ENCODE assay signal across 1 cellular context in the genomic region with DNA sequence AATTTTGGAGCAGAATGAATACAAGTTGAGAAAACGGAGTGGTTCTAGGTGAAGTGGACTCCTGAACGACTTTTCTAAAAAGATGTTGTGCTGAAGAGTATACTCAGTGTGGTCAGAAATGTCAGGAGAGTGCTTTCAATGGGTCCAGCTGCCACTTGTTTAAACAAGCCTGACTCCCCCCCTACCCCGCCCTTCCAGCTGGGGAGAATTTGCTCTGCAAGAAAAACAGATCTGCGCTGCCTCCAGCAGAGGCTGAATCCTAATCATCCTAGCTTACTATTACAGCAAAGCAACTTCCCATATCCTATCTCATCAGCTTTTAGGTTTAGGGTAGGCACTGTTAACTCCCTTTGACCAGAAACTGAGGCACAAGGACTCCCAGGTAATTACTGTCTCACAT.
TF ChIP-seq lines count a peak whose summit lies in the region.

No MANE protein-coding gene starts in this region.

TF ChIP-seq in GM23338, 12 proteins besides CTCF, POLR2A, EP300 and RAD21 (continued from another document):
- TF ChIP-seq, protein P1, sequence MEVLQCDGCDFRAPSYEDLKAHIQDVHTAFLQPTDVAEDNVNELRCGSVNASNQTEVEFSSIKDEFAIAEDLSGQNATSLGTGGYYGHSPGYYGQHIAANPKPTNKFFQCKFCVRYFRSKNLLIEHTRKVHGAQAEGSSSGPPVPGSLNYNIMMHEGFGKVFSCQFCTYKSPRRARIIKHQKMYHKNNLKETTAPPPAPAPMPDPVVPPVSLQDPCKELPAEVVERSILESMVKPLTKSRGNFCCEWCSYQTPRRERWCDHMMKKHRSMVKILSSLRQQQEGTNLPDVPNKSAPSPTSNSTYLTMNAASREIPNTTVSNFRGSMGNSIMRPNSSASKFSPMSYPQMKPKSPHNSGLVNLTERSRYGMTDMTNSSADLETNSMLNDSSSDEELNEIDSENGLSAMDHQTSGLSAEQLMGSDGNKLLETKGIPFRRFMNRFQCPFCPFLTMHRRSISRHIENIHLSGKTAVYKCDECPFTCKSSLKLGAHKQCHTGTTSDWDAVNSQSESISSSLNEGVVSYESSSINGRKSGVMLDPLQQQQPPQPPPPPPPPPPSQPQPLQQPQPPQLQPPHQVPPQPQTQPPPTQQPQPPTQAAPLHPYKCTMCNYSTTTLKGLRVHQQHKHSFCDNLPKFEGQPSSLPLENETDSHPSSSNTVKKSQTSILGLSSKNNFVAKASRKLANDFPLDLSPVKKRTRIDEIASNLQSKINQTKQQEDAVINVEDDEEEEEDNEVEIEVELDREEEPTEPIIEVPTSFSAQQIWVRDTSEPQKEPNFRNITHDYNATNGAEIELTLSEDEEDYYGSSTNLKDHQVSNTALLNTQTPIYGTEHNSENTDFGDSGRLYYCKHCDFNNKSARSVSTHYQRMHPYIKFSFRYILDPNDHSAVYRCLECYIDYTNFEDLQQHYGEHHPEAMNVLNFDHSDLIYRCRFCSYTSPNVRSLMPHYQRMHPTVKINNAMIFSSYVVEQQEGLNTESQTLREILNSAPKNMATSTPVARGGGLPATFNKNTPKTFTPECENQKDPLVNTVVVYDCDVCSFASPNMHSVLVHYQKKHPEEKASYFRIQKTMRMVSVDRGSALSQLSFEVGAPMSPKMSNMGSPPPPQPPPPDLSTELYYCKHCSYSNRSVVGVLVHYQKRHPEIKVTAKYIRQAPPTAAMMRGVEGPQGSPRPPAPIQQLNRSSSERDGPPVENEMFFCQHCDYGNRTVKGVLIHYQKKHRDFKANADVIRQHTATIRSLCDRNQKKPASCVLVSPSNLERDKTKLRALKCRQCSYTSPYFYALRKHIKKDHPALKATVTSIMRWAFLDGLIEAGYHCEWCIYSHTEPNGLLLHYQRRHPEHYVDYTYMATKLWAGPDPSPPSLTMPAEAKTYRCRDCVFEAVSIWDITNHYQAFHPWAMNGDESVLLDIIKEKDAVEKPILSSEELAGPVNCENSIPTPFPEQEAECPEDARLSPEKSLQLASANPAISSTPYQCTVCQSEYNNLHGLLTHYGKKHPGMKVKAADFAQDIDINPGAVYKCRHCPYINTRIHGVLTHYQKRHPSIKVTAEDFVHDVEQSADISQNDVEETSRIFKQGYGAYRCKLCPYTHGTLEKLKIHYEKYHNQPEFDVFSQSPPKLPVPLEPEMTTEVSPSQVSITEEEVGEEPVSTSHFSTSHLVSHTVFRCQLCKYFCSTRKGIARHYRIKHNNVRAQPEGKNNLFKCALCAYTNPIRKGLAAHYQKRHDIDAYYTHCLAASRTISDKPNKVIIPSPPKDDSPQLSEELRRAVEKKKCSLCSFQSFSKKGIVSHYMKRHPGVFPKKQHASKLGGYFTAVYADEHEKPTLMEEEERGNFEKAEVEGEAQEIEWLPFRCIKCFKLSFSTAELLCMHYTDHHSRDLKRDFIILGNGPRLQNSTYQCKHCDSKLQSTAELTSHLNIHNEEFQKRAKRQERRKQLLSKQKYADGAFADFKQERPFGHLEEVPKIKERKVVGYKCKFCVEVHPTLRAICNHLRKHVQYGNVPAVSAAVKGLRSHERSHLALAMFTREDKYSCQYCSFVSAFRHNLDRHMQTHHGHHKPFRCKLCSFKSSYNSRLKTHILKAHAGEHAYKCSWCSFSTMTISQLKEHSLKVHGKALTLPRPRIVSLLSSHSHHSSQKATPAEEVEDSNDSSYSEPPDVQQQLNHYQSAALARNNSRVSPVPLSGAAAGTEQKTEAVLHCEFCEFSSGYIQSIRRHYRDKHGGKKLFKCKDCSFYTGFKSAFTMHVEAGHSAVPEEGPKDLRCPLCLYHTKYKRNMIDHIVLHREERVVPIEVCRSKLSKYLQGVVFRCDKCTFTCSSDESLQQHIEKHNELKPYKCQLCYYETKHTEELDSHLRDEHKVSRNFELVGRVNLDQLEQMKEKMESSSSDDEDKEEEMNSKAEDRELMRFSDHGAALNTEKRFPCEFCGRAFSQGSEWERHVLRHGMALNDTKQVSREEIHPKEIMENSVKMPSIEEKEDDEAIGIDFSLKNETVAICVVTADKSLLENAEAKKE (CRISPR knock-in tag; IDR thresholded peaks at IDR 0.05), result no peak
- TF ChIP-seq, protein P2, sequence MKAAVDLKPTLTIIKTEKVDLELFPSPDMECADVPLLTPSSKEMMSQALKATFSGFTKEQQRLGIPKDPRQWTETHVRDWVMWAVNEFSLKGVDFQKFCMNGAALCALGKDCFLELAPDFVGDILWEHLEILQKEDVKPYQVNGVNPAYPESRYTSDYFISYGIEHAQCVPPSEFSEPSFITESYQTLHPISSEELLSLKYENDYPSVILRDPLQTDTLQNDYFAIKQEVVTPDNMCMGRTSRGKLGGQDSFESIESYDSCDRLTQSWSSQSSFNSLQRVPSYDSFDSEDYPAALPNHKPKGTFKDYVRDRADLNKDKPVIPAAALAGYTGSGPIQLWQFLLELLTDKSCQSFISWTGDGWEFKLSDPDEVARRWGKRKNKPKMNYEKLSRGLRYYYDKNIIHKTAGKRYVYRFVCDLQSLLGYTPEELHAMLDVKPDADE (IDR thresholded peaks at IDR 0.05), result no peak
- TF ChIP-seq STAT1 (IDR thresholded peaks at IDR 0.05; ENCODE audit: unreplicated experiment) (no peak), ZNF114 (CRISPR knock-in tag; IDR thresholded peaks at IDR 0.05) (no peak), ZNF331 (CRISPR knock-in tag; IDR thresholded peaks at IDR 0.05; ENCODE audit: low read depth) (no peak), JUNB (IDR thresholded peaks at IDR 0.05; ENCODE audit: unreplicated experiment) (no peak), CREB1 (CRISPR knock-in tag; IDR thresholded peaks at IDR 0.05; ENCODE audit: low read depth) (no peak)
- TF ChIP-seq, protein P3, sequence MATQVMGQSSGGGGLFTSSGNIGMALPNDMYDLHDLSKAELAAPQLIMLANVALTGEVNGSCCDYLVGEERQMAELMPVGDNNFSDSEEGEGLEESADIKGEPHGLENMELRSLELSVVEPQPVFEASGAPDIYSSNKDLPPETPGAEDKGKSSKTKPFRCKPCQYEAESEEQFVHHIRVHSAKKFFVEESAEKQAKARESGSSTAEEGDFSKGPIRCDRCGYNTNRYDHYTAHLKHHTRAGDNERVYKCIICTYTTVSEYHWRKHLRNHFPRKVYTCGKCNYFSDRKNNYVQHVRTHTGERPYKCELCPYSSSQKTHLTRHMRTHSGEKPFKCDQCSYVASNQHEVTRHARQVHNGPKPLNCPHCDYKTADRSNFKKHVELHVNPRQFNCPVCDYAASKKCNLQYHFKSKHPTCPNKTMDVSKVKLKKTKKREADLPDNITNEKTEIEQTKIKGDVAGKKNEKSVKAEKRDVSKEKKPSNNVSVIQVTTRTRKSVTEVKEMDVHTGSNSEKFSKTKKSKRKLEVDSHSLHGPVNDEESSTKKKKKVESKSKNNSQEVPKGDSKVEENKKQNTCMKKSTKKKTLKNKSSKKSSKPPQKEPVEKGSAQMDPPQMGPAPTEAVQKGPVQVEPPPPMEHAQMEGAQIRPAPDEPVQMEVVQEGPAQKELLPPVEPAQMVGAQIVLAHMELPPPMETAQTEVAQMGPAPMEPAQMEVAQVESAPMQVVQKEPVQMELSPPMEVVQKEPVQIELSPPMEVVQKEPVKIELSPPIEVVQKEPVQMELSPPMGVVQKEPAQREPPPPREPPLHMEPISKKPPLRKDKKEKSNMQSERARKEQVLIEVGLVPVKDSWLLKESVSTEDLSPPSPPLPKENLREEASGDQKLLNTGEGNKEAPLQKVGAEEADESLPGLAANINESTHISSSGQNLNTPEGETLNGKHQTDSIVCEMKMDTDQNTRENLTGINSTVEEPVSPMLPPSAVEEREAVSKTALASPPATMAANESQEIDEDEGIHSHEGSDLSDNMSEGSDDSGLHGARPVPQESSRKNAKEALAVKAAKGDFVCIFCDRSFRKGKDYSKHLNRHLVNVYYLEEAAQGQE (IDR thresholded peaks at IDR 0.05; ENCODE audit: unreplicated experiment), result no peak
